Comparison of ENCODE assay signal across 14 cellular contexts in genomic region chr4:87035881-87036509, GRCh38.
DNase-seq lines count a peak whose midpoint lies in the region; ATAC-seq, FAIRE-seq and TF ChIP-seq lines count a peak whose summit lies in the region.
"Had no signal": no experiment of that assay in that cellular context is flagged by ENCODE, and none has a peak within 500 bp of the region (broad histone marks: within the 10 kb centered on the region; RNA-seq: fewer than 3 reads in every experiment).

No MANE protein-coding gene starts in this region.

- no peaks in the 10 kb centered on the region for H3K27me3 ChIP-seq in cardiac muscle cell
- H3K27me3 ChIP-seq in rectal smooth muscle tissue (ENCODE audit: control insufficient read depth, insufficient read depth, low read length) = no peaks in the 10 kb centered on the region
- H3K27me3 ChIP-seq: foreskin keratinocyte had no signal

- no peak for ATAC-seq in GM21423 (IDR thresholded peaks at IDR 0.05; ENCODE audit: unreplicated experiment)
- ATAC-seq: foreskin keratinocyte, PC-3 had no signal

- no peak overlapping the region for H3K9ac ChIP-seq in rectal smooth muscle tissue (ENCODE audit: low read length)

- peaks cover 75% of the 10 kb centered on the region for H3K4me1 ChIP-seq in cardiac muscle cell (ENCODE audit: low read depth)
- peaks cover 65% of the 10 kb centered on the region for H3K4me1 ChIP-seq in rectal smooth muscle tissue (ENCODE audit: control insufficient read depth, insufficient read depth, low read length)

- H3K36me3 ChIP-seq in cardiac muscle cell = no peaks in the 10 kb centered on the region
- no peaks in the 10 kb centered on the region for H3K36me3 ChIP-seq in rectal smooth muscle tissue (ENCODE audit: control insufficient read depth, insufficient read depth, low read length)
- H3K36me3 ChIP-seq: thoracic aorta had no signal

- peak; percentile 50 for FAIRE-seq in GM12891 (lab: Jason Lieb, UNC)

- H3K4me3 ChIP-seq in cardiac muscle cell = no peak overlapping the region
- H3K4me3 ChIP-seq in rectal smooth muscle tissue (ENCODE audit: low read length) = no peak overlapping the region
- H3K4me3 ChIP-seq: thoracic aorta had no signal

- no peak for TF ChIP-seq POLR2A in GM12891 (IDR thresholded peaks at IDR 0.05; ENCODE audit: low read depth, low read length)

- DNase-seq in GM12891 (ENCODE audit: insufficient read length, low spot score) = no peak
- DNase-seq in NCI-H69 (lab: John Stamatoyannopoulos, UW) = peak; percentile 46
- DNase-seq in cardiac muscle cell (ENCODE audit: low read depth in 1 of 2, low spot score in 1 of 2) = no peak
- DNase-seq in dedifferentiated amniotic fluid mesenchymal stem cell (ENCODE audit: extremely low spot score) = no peak
- no peak for DNase-seq in effector CD4-positive, alpha-beta T cell
- no peak for DNase-seq in Kasumi-1 (lab: John Stamatoyannopoulos, UW)
- DNase-seq: activated CD8-positive, alpha-beta memory T cell treated with anti-CD3 and anti-CD28 coated beads for 24 hours; activated gamma-delta T cell; C1 segment of cervical spinal cord; foreskin keratinocyte; PC-3 had no signal

- no peak for TF ChIP-seq CTCF in cardiac muscle cell (IDR thresholded peaks at IDR 0.05; ENCODE audit: low read depth, low read length)

- H3K27ac ChIP-seq in cardiac muscle cell (peak overlapping the region; percentile 59), rectal smooth muscle tissue (ENCODE audit: low read depth, low read length) (peak overlapping the region; percentile 41)
- H3K27ac ChIP-seq: foreskin keratinocyte had no signal

- H3K9me3 ChIP-seq in cardiac muscle cell (ENCODE audit: low read depth) = no peaks in the 10 kb centered on the region
- H3K9me3 ChIP-seq: thoracic aorta had no signal

TF ChIP-seq in GM12891, 5 proteins besides CTCF, POLR2A, EP300 and RAD21:
- TF ChIP-seq PAX5 (IDR thresholded peaks at IDR 0.05; ENCODE audit: insufficient read depth, low read length, severe bottlenecking) (no peak), SPI1 (IDR thresholded peaks at IDR 0.05; ENCODE audit: low read depth, low read length) (no peak), TAF1 (IDR thresholded peaks at IDR 0.05; ENCODE audit: low read depth, low read length) (no peak), POLR2AphosphoS5 (IDR thresholded peaks at IDR 0.05; ENCODE audit: low read depth, low read length) (no peak), POU2F2 (IDR thresholded peaks at IDR 0.05; ENCODE audit: low read depth, low read length) (no peak)
TF ChIP-seq in GM12891: peak in this region for 0.
